ENCODE assay signal across 8 cellular contexts in genomic region chr11:129960216-129961214, GRCh38. TPM values are rescaled to one million over a fixed set of nuclear protein-coding genes. Genes with fewer than 3 reads are reported as not detected.
DNase-seq lines count a peak whose midpoint lies in the region; ATAC-seq, FAIRE-seq and TF ChIP-seq lines count a peak whose summit lies in the region.

No MANE protein-coding gene starts in this region.

- H3K27me3 ChIP-seq in BJ (ENCODE audit: control insufficient read depth, insufficient read depth, low read length): no peaks in the 10 kb centered on the region

- FAIRE-seq in GM19239 (lab: Jason Lieb, UNC): peak; percentile 78

- H3K36me3 ChIP-seq in BJ (ENCODE audit: control insufficient read depth, insufficient read depth, low read length): peaks cover 1% of the 10 kb centered on the region; the same call in 1 of the 2 replicates

- peaks cover 10% of the 10 kb centered on the region for H3K4me1 Mint-ChIP-seq in activated T-helper 1 cell treated with anti-CD3 and anti-CD28 coated beads, Interleukin-12 subunit alpha, Interleukin-12 subunit beta, Interleukin-2, Interleukin-4 antibody, amounts not matched to agents 30 ng/mL and 10 ng/mL and 1 ng/mL, durations not matched to agents 14 hours and 24 hours and 36 hours (ENCODE audit: low read depth)

- CTCF ChIA-PET in BJ (lab: Yijun Ruan, JAX): no interaction called here

- POLR2A ChIA-PET in BJ (lab: Charles Lee): no interaction called here

- intact Hi-C loops in activated T-helper 1 cell treated with anti-CD3 and anti-CD28 coated beads, Interleukin-12 subunit alpha, Interleukin-12 subunit beta, Interleukin-2, Interleukin-4 antibody, amounts not matched to agents 30 ng/mL and 10 ng/mL and 1 ng/mL, durations not matched to agents 14 hours and 24 hours and 36 hours (cut with micrococcal nuclease): loop anchor here (1.0 to 2.0 kb wide), 2 partner anchors 32 to 42 kb away; partner anchors contain the start of gene PRDM10

- no peak for TF ChIP-seq CTCF in BJ (IDR thresholded peaks at IDR 0.05; ENCODE audit: insufficient read depth, low read depth, low read length)

- H3K27me3 Mint-ChIP-seq in activated T-helper 1 cell treated with anti-CD3 and anti-CD28 coated beads, Interleukin-12 subunit alpha, Interleukin-12 subunit beta, Interleukin-2, Interleukin-4 antibody, amounts not matched to agents 30 ng/mL and 10 ng/mL and 1 ng/mL, durations not matched to agents 14 hours and 24 hours and 36 hours (ENCODE audit: insufficient read depth): no peaks in the 10 kb centered on the region

- H3K4me3 Mint-ChIP-seq in activated T-helper 1 cell treated with anti-CD3 and anti-CD28 coated beads, Interleukin-12 subunit alpha, Interleukin-12 subunit beta, Interleukin-2, Interleukin-4 antibody, amounts not matched to agents 30 ng/mL and 10 ng/mL and 1 ng/mL, durations not matched to agents 14 hours and 24 hours and 36 hours: no peak overlapping the region

- H3K9me3 Mint-ChIP-seq in activated T-helper 1 cell treated with anti-CD3 and anti-CD28 coated beads, Interleukin-12 subunit alpha, Interleukin-12 subunit beta, Interleukin-2, Interleukin-4 antibody, amounts not matched to agents 30 ng/mL and 10 ng/mL and 1 ng/mL, durations not matched to agents 14 hours and 24 hours and 36 hours: no peaks in the 10 kb centered on the region

- peak; percentile 86 for ATAC-seq in HG03139 (IDR thresholded peaks at IDR 0.05; ENCODE audit: unreplicated experiment)

- H3K36me3 Mint-ChIP-seq in activated T-helper 1 cell treated with anti-CD3 and anti-CD28 coated beads, Interleukin-12 subunit alpha, Interleukin-12 subunit beta, Interleukin-2, Interleukin-4 antibody, amounts not matched to agents 30 ng/mL and 10 ng/mL and 1 ng/mL, durations not matched to agents 14 hours and 24 hours and 36 hours (ENCODE audit: low read depth): peaks cover 22% of the 10 kb centered on the region

- H3K4me3 ChIP-seq in BJ (ENCODE audit: low read depth, low read length): no peak overlapping the region

- DNase-seq in BJ (ENCODE audit: low read depth) (peak; percentile 57), GM19239 (ENCODE audit: insufficient read length, low spot score) (no peak), globus pallidus (ENCODE audit: low spot score) (no peak), NCI-H187 treated with DMSO at 0.1 percent for 48 hours (lab: John Stamatoyannopoulos, UW) (no peak), occipital lobe (lab: John Stamatoyannopoulos, UW) (no peak)
- DNase-seq in activated T-helper 1 cell treated with anti-CD3 and anti-CD28 coated beads, Interleukin-12 subunit alpha, Interleukin-12 subunit beta, Interleukin-2, Interleukin-4 antibody, amounts not matched to agents 30 ng/mL and 10 ng/mL and 1 ng/mL, durations not matched to agents 14 hours and 24 hours and 36 hours (ENCODE audit: low spot score): no peak
- peak; percentile 36 for DNase-seq in stimulated activated CD8-positive, alpha-beta memory T cell treated with anti-CD3 and anti-CD28 coated beads, Interleukin-4, amount 100 ng/mL, for 48 hours

- peak overlapping the region; percentile 64 for H3K27ac Mint-ChIP-seq in activated T-helper 1 cell treated with anti-CD3 and anti-CD28 coated beads, Interleukin-12 subunit alpha, Interleukin-12 subunit beta, Interleukin-2, Interleukin-4 antibody, amounts not matched to agents 30 ng/mL and 10 ng/mL and 1 ng/mL, durations not matched to agents 14 hours and 24 hours and 36 hours

RNA-seq across cellular contexts. Expression of gene PRDM10, which starts 42.1 kb away (rescaled TPM):
- polyA plus RNA-seq in BJ (2011; rRNA removed): 3.4 and 5.5 TPM in 2 replicates
- 10.4 and 11.5 TPM in 2 replicates for polyA minus RNA-seq in BJ (2011; rRNA and poly(A)+ RNA removed)
- 13.6 and 14.5 TPM in 2 replicates for total RNA-seq in activated T-helper 1 cell treated with anti-CD3 and anti-CD28 coated beads, Interleukin-12 subunit alpha, Interleukin-12 subunit beta, Interleukin-2, Interleukin-4 antibody, amounts not matched to agents 30 ng/mL and 10 ng/mL and 1 ng/mL, durations not matched to agents 14 hours and 24 hours and 36 hours
- 13.6 TPM for total RNA-seq in occipital lobe

Comparison
In these comparisons a context has a peak if more than half of its experiments do, and no peak if none do; other contexts are left out.
1. DNase-seq: peak in BJ (single experiment) and stimulated activated CD8-positive, alpha-beta memory T cell treated with anti-CD3 and anti-CD28 coated beads, Interleukin-4, amount 100 ng/mL, for 48 hours (single experiment); none in GM19239 (single experiment), activated T-helper 1 cell treated with anti-CD3 and anti-CD28 coated beads, Interleukin-12 subunit alpha, Interleukin-12 subunit beta, Interleukin-2, Interleukin-4 antibody, amounts not matched to agents 30 ng/mL and 10 ng/mL and 1 ng/mL, durations not matched to agents 14 hours and 24 hours and 36 hours (single experiment), globus pallidus (single experiment), NCI-H187 treated with DMSO at 0.1 percent for 48 hours (single experiment) and occipital lobe (single experiment).